15 cellular contexts compared by ENCODE assay signal in genomic region chr21:36783612-36784383, GRCh38.
DNase-seq lines count a peak whose midpoint lies in the region; ATAC-seq, FAIRE-seq and TF ChIP-seq lines count a peak whose summit lies in the region.
"Had no signal": no experiment of that assay in that cellular context is flagged by ENCODE, and none has a peak within 500 bp of the region (broad histone marks: within the 10 kb centered on the region; RNA-seq: fewer than 3 reads in every experiment).

No MANE protein-coding gene starts in this region.

- no peaks in the 10 kb centered on the region for H3K36me3 Mint-ChIP-seq in activated naive CD4-positive, alpha-beta T cell treated with anti-CD3 and anti-CD28 coated beads, Interleukin-2, amount 50 U/mL, for 72 hours

- no peaks in the 10 kb centered on the region for H3K27me3 ChIP-seq in psoas muscle (ENCODE audit: insufficient read depth in 3 of 3, low read length in 2 of 3)
- H3K27me3 ChIP-seq: dorsolateral prefrontal cortex had no signal

- no peak for TF ChIP-seq CTCF in epithelial cell of esophagus (IDR thresholded peaks at IDR 0.05; ENCODE audit: insufficient read depth, low read depth, low read length, missing control alignments)
- TF ChIP-seq CTCF in psoas muscle (IDR thresholded peaks at IDR 0.05): no peak

- intact Hi-C loops in psoas muscle (cut with DNase I): no loop called here

- H3K36me3 ChIP-seq in psoas muscle (ENCODE audit: insufficient read depth in 1 of 2, low read depth in 1 of 2): no peaks in the 10 kb centered on the region
- H3K36me3 ChIP-seq: WERI-Rb-1 had no signal

- no peak overlapping the region for H3K27ac Mint-ChIP-seq in activated naive CD4-positive, alpha-beta T cell treated with anti-CD3 and anti-CD28 coated beads, Interleukin-2, amount 50 U/mL, for 72 hours
- H3K27ac Mint-ChIP-seq: GM23338, nephron had no signal

- FAIRE-seq in RCC 7860 (lab: Jason Lieb, UNC) (peak; percentile 94), GM19239 (lab: Jason Lieb, UNC) (no peak)

- H3K4me1 ChIP-seq in psoas muscle: no peaks in the 10 kb centered on the region

- H3K4me3 ChIP-seq in epithelial cell of esophagus (ENCODE audit: low read length) (no peak overlapping the region), psoas muscle (no peak overlapping the region)
- H3K4me3 ChIP-seq: dorsolateral prefrontal cortex, GM23338 had no signal

- 89 to 97% (median 95%) methylated on average over 8 of the region's 8 CpGs for WGBS in psoas muscle, 3 donors

- H3K27ac ChIP-seq in psoas muscle: no peak overlapping the region
- H3K27ac ChIP-seq: dorsolateral prefrontal cortex, WERI-Rb-1 had no signal

- no peaks in the 10 kb centered on the region for H3K9me3 Mint-ChIP-seq in activated naive CD4-positive, alpha-beta T cell treated with anti-CD3 and anti-CD28 coated beads, Interleukin-2, amount 50 U/mL, for 72 hours

- peak in 3 of 4 donors; percentile 34 to 69 (median 58) for ATAC-seq in psoas muscle
- ATAC-seq in activated naive CD4-positive, alpha-beta T cell treated with anti-CD3 and anti-CD28 coated beads, Interleukin-2, amount 50 U/mL, for 72 hours: no peak
- ATAC-seq: stimulated activated naive CD8-positive, alpha-beta T cell treated with anti-CD3 and anti-CD28 coated beads, Interleukin-15, Interleukin-2, amounts not matched to agents 100 U/mL and 50 U/mL, for 24 hours had no signal

- DNase-seq in H4 (ENCODE audit: low spot score) (peak; percentile 91), RCC 7860 (ENCODE audit: low spot score) (peak; percentile 97), epithelial cell of esophagus (ENCODE audit: low read depth) (peak; percentile 92), psoas muscle (no peak), GM19239 (ENCODE audit: insufficient read length, low spot score) (no peak)
- no peak for DNase-seq in activated naive CD4-positive, alpha-beta T cell treated with Interleukin-2 at 50 U/mL for 16 hours
- DNase-seq in activated naive CD4-positive, alpha-beta T cell treated with anti-CD3 and anti-CD28 coated beads, Interleukin-2, amount 50 U/mL, for 72 hours (ENCODE audit: low spot score in 2 of 2): no peak
- DNase-seq: dorsolateral prefrontal cortex; NCI-H1417; OCI-M1; stimulated activated CD4-positive, alpha-beta T cell treated with anti-CD3 and anti-CD28 coated beads, Interleukin-15, amount 100 ng/mL, for 24 hours; stimulated activated naive CD8-positive, alpha-beta T cell treated with anti-CD3 and anti-CD28 coated beads, Interleukin-15, Interleukin-2, amounts not matched to agents 100 U/mL and 50 U/mL, for 24 hours; WERI-Rb-1 had no signal

- H3K9me3 ChIP-seq in psoas muscle: no peaks in the 10 kb centered on the region

Comparison
In these comparisons a context has a peak if more than half of its experiments do, and no peak if none do; other contexts are left out.
1. DNase-seq: peak in H4 (single experiment), RCC 7860 (single experiment) and epithelial cell of esophagus (single experiment); none in psoas muscle (0 of 2), activated naive CD4-positive, alpha-beta T cell treated with Interleukin-2 at 50 U/mL for 16 hours (single experiment), activated naive CD4-positive, alpha-beta T cell treated with anti-CD3 and anti-CD28 coated beads, Interleukin-2, amount 50 U/mL, for 72 hours (0 of 2) and GM19239 (single experiment).
2. ATAC-seq: peak in psoas muscle (3 of 4); none in activated naive CD4-positive, alpha-beta T cell treated with anti-CD3 and anti-CD28 coated beads, Interleukin-2, amount 50 U/mL, for 72 hours (0 of 2).